ENCODE assay signal across 8 cellular contexts in genomic region chr10:22714524-22715289, GRCh38. TPM values are rescaled to one million over a fixed set of nuclear protein-coding genes. Genes with fewer than 3 reads are reported as not detected.
DNase-seq lines count a peak whose midpoint lies in the region; FAIRE-seq and TF ChIP-seq lines count a peak whose summit lies in the region.

PIP4K2A (minus strand) TSS chr10:22714578; CDS start chr10:22714326, 252 bp downstream.

- CTCF ChIA-PET in mammary epithelial cell (lab: Charles Lee; ENCODE audit: low non-redundant PET) = no interaction called here

- no peaks in the 10 kb centered on the region for H4K20me1 ChIP-seq in mammary epithelial cell (ENCODE audit: insufficient read depth, low read length)

- H3K36me3 ChIP-seq in WERI-Rb-1 (no peaks in the 10 kb centered on the region), mammary epithelial cell (ENCODE audit: insufficient read depth, low read length) (no peaks in the 10 kb centered on the region)

- H3K9me3 ChIP-seq in WERI-Rb-1 (ENCODE audit: severe bottlenecking) (no peaks in the 10 kb centered on the region), mammary epithelial cell (replicated peaks; ENCODE audit: insufficient read depth, low read length) (no peaks in the 10 kb centered on the region)

- in situ Hi-C loops in mammary epithelial cell (cut with MboI; ENCODE audit: low sequenced_read_pairs in 2 of 2) = no loop called here

- DNase-seq in GM12865 (ENCODE audit: low read depth) = peak; percentile 90
- peak; percentile 76 for DNase-seq in H54 (ENCODE audit: insufficient read length, low spot score)
- DNase-seq in M059J (ENCODE audit: low read depth) = peak; percentile 55
- peak; percentile 36 for DNase-seq in WERI-Rb-1
- DNase-seq in mammary epithelial cell = peak; percentile 72
- DNase-seq in iPS-NIHi7 (ENCODE audit: extremely low spot score) = peak; percentile 82
- no peak for DNase-seq in NCI-H446 treated with DMSO at 0.1 percent for 48 hours (lab: John Stamatoyannopoulos, UW)

- dilution Hi-C loops in mammary epithelial cell (cut with HindIII; ENCODE audit: low sequenced_read_pairs) = no loop called here

- peaks cover 41% of the 10 kb centered on the region for H3K79me2 ChIP-seq in mammary epithelial cell (ENCODE audit: insufficient read depth, low read length)

- peak within 1 kb of the TSS; percentile 99 for H2AFZ ChIP-seq in mammary epithelial cell (ENCODE audit: low read depth, low read length)

- H3K27ac ChIP-seq in WERI-Rb-1 (no peak within 1 kb of the TSS; the same call in 1 of the 2 replicates), mammary epithelial cell (ENCODE audit: insufficient read depth, low read depth, low read length) (peak within 1 kb of the TSS; percentile 65), skin epidermis (peak within 1 kb of the TSS; percentile 61 to 96 (median 86))

- H3K4me3 ChIP-seq in GM12865 (ENCODE audit: low read depth, low read length) (peak within 1 kb of the TSS; percentile 98), WERI-Rb-1 (ENCODE audit: low read depth, low read length) (peak within 1 kb of the TSS; percentile 81), mammary epithelial cell (replicated peaks in 1 of 3; ENCODE audit: insufficient read depth in 1 of 3, low read depth in 2 of 3, low read length in 3 of 3) (peak within 1 kb of the TSS; percentile 93 to 97 (median 97)), skin epidermis (peak within 1 kb of the TSS; percentile 74 to 96 (median 89))

- peak; percentile 86 for TF ChIP-seq POLR2A in H54 (IDR thresholded peaks at IDR 0.05; ENCODE audit: low read depth, low read length)

- no peaks in the 10 kb centered on the region for H3K27me3 ChIP-seq in WERI-Rb-1 (ENCODE audit: insufficient read depth, low read depth, severe bottlenecking)
- no peaks in the 10 kb centered on the region for H3K27me3 ChIP-seq in mammary epithelial cell (ENCODE audit: insufficient read depth, low read length)

- 2% methylated on average over 7 of the region's 75 CpGs for WGBS in mammary epithelial cell (ENCODE audit: low coverage, missing lambda C conversion rate)

- no peak for FAIRE-seq in H54 (lab: Jason Lieb, UNC)

- peaks cover 14% of the 10 kb centered on the region for H3K4me1 ChIP-seq in mammary epithelial cell (ENCODE audit: insufficient read depth, low read length)

- intact Hi-C loops in mammary epithelial cell (cut with micrococcal nuclease) = loop anchor here (5.0 to 10.0 kb wide), 3 partner anchors 92 to 390 kb away; partner anchors contain the start of gene BMI1

- TF ChIP-seq CTCF in GM12865 (IDR thresholded peaks at IDR 0.05; ENCODE audit: insufficient read depth, low read depth, low read length, missing control alignments) (no peak), WERI-Rb-1 (IDR thresholded peaks at IDR 0.05; ENCODE audit: low read depth, low read length) (no peak), mammary epithelial cell (conservative IDR thresholded peaks at IDR 0.05 in 1 of 2, IDR thresholded peaks at IDR 0.05 in 1 of 2; ENCODE audit: extremely low read depth in 1 of 2, insufficient read depth in 1 of 2, low read depth in 1 of 2, low read length in 2 of 2) (no peak)

- peak within 1 kb of the TSS; percentile 97 for H3K4me2 ChIP-seq in mammary epithelial cell (ENCODE audit: insufficient read depth, low read depth, low read length)

- H3K9ac ChIP-seq in mammary epithelial cell (ENCODE audit: insufficient read depth, low read length) = peak within 1 kb of the TSS; percentile 77

- no TSS peak for BruUV-seq in mammary epithelial cell (replicated peaks; lab: Mats Ljungman, UMichigan)

RNA-seq across cellular contexts. Expression of gene PIP4K2A, which starts in this region (rescaled TPM):
- 18.9 and 26.6 TPM in 2 replicates for total RNA-seq in M059J (2014; rRNA removed; shearing (Covaris generic))
- 10 to 100 TPM in 1 of 2 donors, 1 to 10 TPM in 1; 7.2 to 13.4 TPM for total RNA-seq in mammary epithelial cell
- polyA plus RNA-seq in mammary epithelial cell = 5.2 TPM
- 8.7 TPM for polyA minus RNA-seq in mammary epithelial cell
